1 cellular context compared by ENCODE assay signal in the genomic region with DNA sequence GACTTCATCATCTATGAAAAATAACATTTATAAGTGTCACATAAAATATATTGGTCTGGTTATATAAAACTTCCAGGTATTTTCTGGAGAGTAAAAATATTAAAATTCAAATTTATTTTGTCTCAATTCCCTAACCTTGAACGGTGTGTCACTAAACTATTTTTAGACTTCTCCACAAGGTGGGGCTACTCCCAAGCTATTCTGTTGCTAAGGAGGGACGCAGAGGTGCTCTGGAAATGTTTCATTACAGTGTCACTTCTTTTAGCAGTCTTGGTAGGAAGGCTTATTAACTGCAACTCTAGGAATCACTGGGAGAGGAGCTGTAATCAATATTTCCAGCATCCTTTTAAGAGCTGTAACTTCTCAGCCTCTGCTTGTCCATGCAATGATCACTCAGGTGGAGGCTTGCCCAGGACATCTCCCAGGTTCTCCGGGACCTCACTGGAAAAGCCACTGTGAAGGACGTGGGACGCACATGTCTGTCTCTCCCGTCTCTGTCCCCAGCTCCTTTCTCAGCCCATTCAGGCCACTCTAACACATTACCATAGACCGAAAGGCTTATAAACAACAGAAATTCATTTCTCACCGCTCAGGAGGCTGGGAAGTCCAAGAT.
TF ChIP-seq lines count a peak whose summit lies in the region.

No MANE protein-coding gene starts in this region.

TF ChIP-seq in H1, 55 proteins besides CTCF, POLR2A, EP300 and RAD21 (continued from another document):
- TF ChIP-seq, protein P1, sequence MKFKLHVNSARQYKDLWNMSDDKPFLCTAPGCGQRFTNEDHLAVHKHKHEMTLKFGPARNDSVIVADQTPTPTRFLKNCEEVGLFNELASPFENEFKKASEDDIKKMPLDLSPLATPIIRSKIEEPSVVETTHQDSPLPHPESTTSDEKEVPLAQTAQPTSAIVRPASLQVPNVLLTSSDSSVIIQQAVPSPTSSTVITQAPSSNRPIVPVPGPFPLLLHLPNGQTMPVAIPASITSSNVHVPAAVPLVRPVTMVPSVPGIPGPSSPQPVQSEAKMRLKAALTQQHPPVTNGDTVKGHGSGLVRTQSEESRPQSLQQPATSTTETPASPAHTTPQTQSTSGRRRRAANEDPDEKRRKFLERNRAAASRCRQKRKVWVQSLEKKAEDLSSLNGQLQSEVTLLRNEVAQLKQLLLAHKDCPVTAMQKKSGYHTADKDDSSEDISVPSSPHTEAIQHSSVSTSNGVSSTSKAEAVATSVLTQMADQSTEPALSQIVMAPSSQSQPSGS (IDR thresholded peaks at IDR 0.05; ENCODE audit: low read length) = no peak
- no peak for TF ChIP-seq SP2 (IDR thresholded peaks at IDR 0.05; ENCODE audit: low read length)
- no peak for TF ChIP-seq RNF2 (IDR thresholded peaks at IDR 0.05; ENCODE audit: borderline replicate concordance, low read depth, low read length, missing control alignments, poor library complexity, severe bottlenecking)
- TF ChIP-seq TAF1 (IDR thresholded peaks at IDR 0.05; ENCODE audit: low read depth, low read length) = no peak
- no peak for TF ChIP-seq SAP30 (IDR thresholded peaks at IDR 0.05; ENCODE audit: insufficient read depth, insufficient replicate concordance, low read length)
- TF ChIP-seq, protein P2, sequence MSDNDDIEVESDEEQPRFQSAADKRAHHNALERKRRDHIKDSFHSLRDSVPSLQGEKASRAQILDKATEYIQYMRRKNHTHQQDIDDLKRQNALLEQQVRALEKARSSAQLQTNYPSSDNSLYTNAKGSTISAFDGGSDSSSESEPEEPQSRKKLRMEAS (IDR thresholded peaks at IDR 0.05) = no peak
- TF ChIP-seq RBBP5 (IDR thresholded peaks at IDR 0.05; ENCODE audit: borderline replicate concordance, low read depth, low read length) = no peak
- no peak for TF ChIP-seq SRF (IDR thresholded peaks at IDR 0.05; ENCODE audit: low read depth, low read length)
- no peak for TF ChIP-seq CEBPB (IDR thresholded peaks at IDR 0.05; ENCODE audit: low read depth, low read length)
- no peak for TF ChIP-seq SP4 (IDR thresholded peaks at IDR 0.05; ENCODE audit: low read length)
- no peak for TF ChIP-seq NANOG (IDR thresholded peaks at IDR 0.05; ENCODE audit: insufficient read depth, low read depth, low read length, poor library complexity, severe bottlenecking)
